8 cellular contexts compared by ENCODE assay signal in genomic region chr7:137934941-137935848, GRCh38.
DNase-seq lines count a peak whose midpoint lies in the region; ATAC-seq, FAIRE-seq and TF ChIP-seq lines count a peak whose summit lies in the region.

No MANE protein-coding gene starts in this region.

- H3K4me2 ChIP-seq in OCI-LY3 (ENCODE audit: low read length): peak overlapping the region; percentile 80

- H3K79me2 ChIP-seq in OCI-LY3 (ENCODE audit: low read length): peaks cover 100% of the 10 kb centered on the region

- no peak for TF ChIP-seq CTCF in HFFc6 (IDR thresholded peaks at IDR 0.05)
- no peak for TF ChIP-seq CTCF in OCI-LY3 (IDR thresholded peaks at IDR 0.05; ENCODE audit: low read depth, low read length)

- peaks cover 23% of the 10 kb centered on the region for H3K36me3 Mint-ChIP-seq in HFFc6 (ENCODE audit: low read depth)
- peaks cover 12 to 29% (median 20%) of the 10 kb centered on the region in 5 donors for H3K36me3 Mint-ChIP-seq in naive thymus-derived CD4-positive, alpha-beta T cell

- CTCF ChIA-PET in naive thymus-derived CD4-positive, alpha-beta T cell (lab: Charles Lee): interaction anchor here (3.2 kb wide), 1 partner anchor 67 kb away, joined by 13 read pairs; the partner anchor contains the start of gene CREB3L2

- peak overlapping the region; percentile 26; the same call in 1 of the 2 replicates for H3K27ac ChIP-seq in OCI-LY3 (ENCODE audit: low read length)
- H3K27ac ChIP-seq in naive thymus-derived CD4-positive, alpha-beta T cell (ENCODE audit: low read depth, low read length): peak overlapping the region; percentile 70

- no peaks in the 10 kb centered on the region for H3K27me3 ChIP-seq in OCI-LY3 (ENCODE audit: low read depth, low read length)
- H3K27me3 ChIP-seq in naive thymus-derived CD4-positive, alpha-beta T cell (ENCODE audit: control insufficient read depth in 2 of 2, insufficient read depth in 2 of 2, low read length in 2 of 2): no peaks in the 10 kb centered on the region

- H3K36me3 ChIP-seq in OCI-LY3 (replicated peaks; ENCODE audit: low read depth, low read length): peaks cover 21% of the 10 kb centered on the region
- H3K36me3 ChIP-seq in naive thymus-derived CD4-positive, alpha-beta T cell (ENCODE audit: control insufficient read depth in 2 of 3, insufficient read depth in 3 of 3, low read length in 3 of 3): no peaks in the 10 kb centered on the region

- H3K27me3 Mint-ChIP-seq in HFFc6 (ENCODE audit: insufficient read depth): no peaks in the 10 kb centered on the region; the same call in 1 of the 2 replicates
- no peaks in the 10 kb centered on the region for H3K27me3 Mint-ChIP-seq in naive thymus-derived CD4-positive, alpha-beta T cell

- peak; percentile 89 for ATAC-seq in GM18520 (IDR thresholded peaks at IDR 0.05; ENCODE audit: unreplicated experiment)
- peak; percentile 80 for ATAC-seq in naive thymus-derived CD4-positive, alpha-beta T cell

- no peak overlapping the region; the same call in 1 of the 2 replicates for H3K4me3 Mint-ChIP-seq in HFFc6
- H3K4me3 Mint-ChIP-seq in naive thymus-derived CD4-positive, alpha-beta T cell: peak overlapping the region; percentile 68 to 92 (median 86)

- no peaks in the 10 kb centered on the region for H3K9me3 ChIP-seq in OCI-LY3 (ENCODE audit: insufficient read depth, low read length)
- no peaks in the 10 kb centered on the region for H3K9me3 ChIP-seq in naive thymus-derived CD4-positive, alpha-beta T cell (ENCODE audit: control insufficient read depth in 2 of 3, low read length in 3 of 3)

- no peaks in the 10 kb centered on the region for H3K9me3 Mint-ChIP-seq in HFFc6
- peaks cover 0 to 3% (median 0%) of the 10 kb centered on the region in 11 donors for H3K9me3 Mint-ChIP-seq in naive thymus-derived CD4-positive, alpha-beta T cell

- peak overlapping the region; percentile 89 for H3K27ac Mint-ChIP-seq in HFFc6
- peak overlapping the region; percentile 89 to 99 (median 96) for H3K27ac Mint-ChIP-seq in naive thymus-derived CD4-positive, alpha-beta T cell

- intact Hi-C loops in naive thymus-derived CD4-positive, alpha-beta T cell (cut with micrococcal nuclease): loop anchor here (1.0 to 10.0 kb wide), 5 partner anchors 32 to 1300 kb away; partner anchors contain the start of genes CREB3L2 (in 2 of the 2) and UBN2 (in 1 of the 2)

- H4K20me1 ChIP-seq in OCI-LY3 (ENCODE audit: insufficient read depth, low read length): peaks cover 89% of the 10 kb centered on the region

- peak overlapping the region; percentile 65 for H3K4me3 ChIP-seq in OCI-LY3 (ENCODE audit: low read length)
- peak overlapping the region; percentile 45 for H3K4me3 ChIP-seq in naive thymus-derived CD4-positive, alpha-beta T cell (ENCODE audit: low read length)

- H3K9ac ChIP-seq in OCI-LY3 (ENCODE audit: low read length): no peak overlapping the region

- POLR2A ChIA-PET in naive thymus-derived CD4-positive, alpha-beta T cell (lab: Charles Lee): interaction anchor here (0.6 to 1.1 kb wide), 3 partner anchors 64 to 1338 kb away, joined by 3 to 5 read pairs (median 3); partner anchors contain the start of gene CREB3L2

- FAIRE-seq in urothelium cell line (lab: Jason Lieb, UNC): no peak

- H2AFZ ChIP-seq in OCI-LY3 (ENCODE audit: low read depth, low read length): no peak overlapping the region

- H3K4me1 Mint-ChIP-seq in HFFc6 (ENCODE audit: low read depth): peaks cover 80% of the 10 kb centered on the region
- peaks cover 31 to 51% (median 42%) of the 10 kb centered on the region in 7 donors for H3K4me1 Mint-ChIP-seq in naive thymus-derived CD4-positive, alpha-beta T cell

- no peak for DNase-seq in HFFc6
- DNase-seq in naive thymus-derived CD4-positive, alpha-beta T cell: peak in 6 of 9 donors; percentile 12 to 52 (median 35)
- no peak for DNase-seq in NCI-H187 treated with DMSO at 0.1 percent for 48 hours (lab: John Stamatoyannopoulos, UW)
- DNase-seq in ureter (ENCODE audit: low spot score): no peak
- DNase-seq in urothelium cell line (ENCODE audit: low spot score): no peak
- no peak for DNase-seq in DMS 273 treated with DMSO at 0.1 percent for 48 hours (lab: John Stamatoyannopoulos, UW)

- H3K4me1 ChIP-seq in OCI-LY3 (ENCODE audit: low read length): peaks cover 51% of the 10 kb centered on the region
- H3K4me1 ChIP-seq in naive thymus-derived CD4-positive, alpha-beta T cell (ENCODE audit: control insufficient read depth in 2 of 2, insufficient read depth in 2 of 2, low read length in 2 of 2): peaks cover 12 to 20% of the 10 kb centered on the region in 2 donors

Comparison
In these comparisons a context has a peak if more than half of its experiments do, and no peak if none do; other contexts are left out.
1. DNase-seq: peak in naive thymus-derived CD4-positive, alpha-beta T cell (6 of 9); none in HFFc6 (single experiment), NCI-H187 treated with DMSO at 0.1 percent for 48 hours (single experiment), ureter (single experiment), urothelium cell line (single experiment) and DMS 273 treated with DMSO at 0.1 percent for 48 hours (single experiment).